8 cellular contexts compared by ENCODE assay signal in genomic region chr6:111087871-111088667, GRCh38. TPM values are rescaled to one million over a fixed set of nuclear protein-coding genes. Genes with fewer than 3 reads are reported as not detected.
DNase-seq lines count a peak whose midpoint lies in the region; ATAC-seq and TF ChIP-seq lines count a peak whose summit lies in the region.

No MANE protein-coding gene starts in this region.

- H3K9me3 ChIP-seq in PC-9 (ENCODE audit: insufficient read depth, low read depth): no peaks in the 10 kb centered on the region

- no peaks in the 10 kb centered on the region for H3K36me3 ChIP-seq in PC-9 (ENCODE audit: low read depth)

- no peaks in the 10 kb centered on the region for H3K9me2 ChIP-seq in PC-9 (ENCODE audit: insufficient read depth)

- H3K4me2 ChIP-seq in PC-9: peak overlapping the region; percentile 93

- TF ChIP-seq CTCF in GM10248 (IDR thresholded peaks at IDR 0.05; ENCODE audit: control extremely low read depth, extremely low read depth, low read depth, missing control alignments) (no peak), PC-9 (conservative IDR thresholded peaks at IDR 0.05) (no peak), retinal pigment epithelial cell (conservative IDR thresholded peaks at IDR 0.05; ENCODE audit: low read depth, low read length) (no peak)

- H3K4me3 ChIP-seq in PC-9 (peak overlapping the region; percentile 70), retinal pigment epithelial cell (ENCODE audit: low read length) (peak overlapping the region; percentile 36)

- POLR2A ChIA-PET in GM10248 (lab: Yijun Ruan, JAX): interaction anchor here (0.5 to 1.3 kb wide), 2 partner anchors 11 to 214 kb away, joined by 3 to 6 read pairs; partner anchors contain the start of gene AMD1
- POLR2A ChIA-PET in PC-9 (lab: Charles Lee; ENCODE audit: unreplicated experiment): interaction anchor here (0.7 kb wide), 1 partner anchor 12 kb away, joined by 8 read pairs; no protein-coding TSS in a partner anchor

- no peaks in the 10 kb centered on the region for H3K79me2 ChIP-seq in PC-9 (ENCODE audit: low read depth)

- peaks cover 6% of the 10 kb centered on the region; the same call in 1 of the 2 replicates for H3K4me1 ChIP-seq in PC-9 (replicated peaks; ENCODE audit: insufficient read depth)

- ATAC-seq in HG02610 (IDR thresholded peaks at IDR 0.05; ENCODE audit: unreplicated experiment): peak; percentile 2

- H3K27ac ChIP-seq in PC-9: no peak overlapping the region

- peak overlapping the region; percentile 80 for H2AFZ ChIP-seq in PC-9

- H4K20me1 ChIP-seq in PC-9 (ENCODE audit: insufficient read depth): no peaks in the 10 kb centered on the region

- peaks cover 5% of the 10 kb centered on the region; the same call in 1 of the 2 replicates for H3K27me3 ChIP-seq in PC-9 (ENCODE audit: insufficient read depth, low read depth)

- intact Hi-C loops in PC-9 (cut with micrococcal nuclease; ENCODE audit: unreplicated experiment) (no loop called here), head of caudate nucleus (cut with DNase I) (no loop called here)

- DNase-seq in GM10248 (ENCODE audit: extremely low spot score): peak; percentile 47
- peak in 1 of 2 experiments; percentile 28 for DNase-seq in PC-9
- peak; percentile 28 for DNase-seq in activated T-helper 1 cell treated with Interleukin-2 at 50 U/mL for 16 hours (ENCODE audit: low read depth)
- DNase-seq in head of caudate nucleus: peak in 37 of 42 donors; percentile 12 to 73 (median 41)
- DNase-seq in retinal pigment epithelial cell (ENCODE audit: low read depth): no peak
- DNase-seq in KG1 (lab: John Stamatoyannopoulos, UW): no peak
- no peak for DNase-seq in HPDE6-E6E7 (ENCODE audit: extremely low spot score)

- BruUV-seq in PC-9 (replicated peaks; lab: Mats Ljungman, UMichigan): TSS peak; percentile 58

- CTCF ChIA-PET in GM10248 (lab: Yijun Ruan, JAX) (no interaction called here), PC-9 (lab: Charles Lee) (no interaction called here)

- H3F3A ChIP-seq in PC-9 (ENCODE audit: insufficient read depth, low read depth): no peaks in the 10 kb centered on the region

RNA-seq across cellular contexts. Expression of gene SLC16A10, which starts 0.8 kb away (rescaled TPM):
- total RNA-seq in PC-9 (2021): 1.7 and 2.5 TPM in 2 replicates

Comparison
In these comparisons a context has a peak if more than half of its experiments do, and no peak if none do; other contexts are left out.
1. DNase-seq: peak in GM10248 (single experiment), activated T-helper 1 cell treated with Interleukin-2 at 50 U/mL for 16 hours (single experiment) and head of caudate nucleus (37 of 42); none in retinal pigment epithelial cell (single experiment), KG1 (single experiment) and HPDE6-E6E7 (single experiment).